ENCODE assay signal across 17 cellular contexts in the genomic region with DNA sequence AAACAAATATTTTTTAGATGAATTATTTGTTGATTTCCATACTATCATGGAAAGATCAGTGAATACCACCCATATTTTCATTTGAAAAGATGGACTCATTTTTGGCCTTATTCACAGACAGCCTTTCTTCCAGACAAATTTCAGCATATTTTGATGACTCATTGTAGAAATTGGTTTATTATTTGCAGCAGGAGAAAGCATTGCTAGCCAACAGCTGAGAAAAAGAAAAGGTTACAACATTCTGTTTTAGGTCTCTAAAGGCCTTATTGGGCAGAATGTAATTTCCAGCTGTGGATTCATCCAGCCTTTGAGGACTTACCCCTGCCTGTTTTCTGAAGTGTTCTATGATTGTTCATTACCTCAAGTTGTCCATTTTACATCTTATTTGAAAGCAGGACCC.
DNase-seq lines count a peak whose midpoint lies in the region; FAIRE-seq and TF ChIP-seq lines count a peak whose summit lies in the region.
"Had no signal": no experiment of that assay in that cellular context is flagged by ENCODE, and none has a peak within 500 bp of the region (broad histone marks: within the 10 kb centered on the region; RNA-seq: fewer than 3 reads in every experiment).

No MANE protein-coding gene starts in this region.

- CTCF ChIA-PET in AG04450 (lab: Charles Lee) = interaction anchor here (1.0 to 1.4 kb wide), 4 partner anchors 89 to 513 kb away, joined by 3 to 4 read pairs (median 3); no protein-coding TSS in a partner anchor

- H3K27me3 ChIP-seq in AG04450 (ENCODE audit: control insufficient read depth, insufficient read depth, low read length) (no peaks in the 10 kb centered on the region), GM23248 (replicated peaks; ENCODE audit: insufficient read depth) (no peaks in the 10 kb centered on the region), bronchial epithelial cell (ENCODE audit: control insufficient read depth, insufficient read depth, low read length) (no peaks in the 10 kb centered on the region)
- H3K27me3 ChIP-seq: colonic mucosa, esophagus squamous epithelium had no signal

- H3K36me3 ChIP-seq in GM23248 (ENCODE audit: low read depth) (no peaks in the 10 kb centered on the region), bronchial epithelial cell (ENCODE audit: control insufficient read depth, insufficient read depth, low read length) (no peaks in the 10 kb centered on the region)
- H3K36me3 ChIP-seq: colonic mucosa, esophagus squamous epithelium, spleen had no signal

- in situ Hi-C loops in GM23248 (cut with MboI) = no loop called here

- TF ChIP-seq CTCF in AG04450 (IDR thresholded peaks at IDR 0.05; ENCODE audit: low read depth, low read length) = no peak
- no peak for TF ChIP-seq CTCF in bronchial epithelial cell (IDR thresholded peaks at IDR 0.05; ENCODE audit: insufficient read depth, low read length, severe bottlenecking)

- H3F3A ChIP-seq in GM23248 (ENCODE audit: insufficient read depth) = peaks cover 27% of the 10 kb centered on the region

- peaks cover 27% of the 10 kb centered on the region for H3K4me1 ChIP-seq in GM23248 (ENCODE audit: insufficient read depth)
- H3K4me1 ChIP-seq: colonic mucosa, spleen had no signal

- no peak for TF ChIP-seq POLR2A in GM12892 (IDR thresholded peaks at IDR 0.05; ENCODE audit: low read depth, low read length)

- H3K4me3 ChIP-seq in AG04450 (ENCODE audit: low read depth, low read length) (no peak overlapping the region), GM23248 (no peak overlapping the region), bronchial epithelial cell (ENCODE audit: low read depth, low read length) (no peak overlapping the region)
- H3K4me3 ChIP-seq: colonic mucosa, esophagus squamous epithelium, spleen had no signal

- no peaks in the 10 kb centered on the region for H3K9me2 ChIP-seq in GM23248 (ENCODE audit: insufficient read depth)

- H3K27ac ChIP-seq in AG04450 (ENCODE audit: low read depth, low read length) (no peak overlapping the region), GM23248 (peak overlapping the region; percentile 55)
- H3K27ac ChIP-seq: colonic mucosa, spleen had no signal

- peak; percentile 38 for DNase-seq in AG04450 (ENCODE audit: low read depth, low spot score)
- DNase-seq in GM23248 = peak; percentile 83
- peak; percentile 34 for DNase-seq in bronchial epithelial cell (ENCODE audit: low read depth)
- peak; percentile 85 for DNase-seq in iris pigment epithelial cell (ENCODE audit: low read depth)
- DNase-seq in GM12892 (ENCODE audit: insufficient read length) = no peak
- DNase-seq in GDM1 (lab: John Stamatoyannopoulos, UW) = no peak
- no peak for DNase-seq in stimulated activated CD4-positive, alpha-beta T cell treated with anti-CD3 and anti-CD28 coated beads, Interleukin-15, amount 100 ng/mL, for 24 hours
- no peak for DNase-seq in globus pallidus (ENCODE audit: low spot score)
- DNase-seq: activated CD4-positive, alpha-beta T cell treated with anti-CD3 and anti-CD28 coated beads for 36 hours; colonic mucosa; DMS153; esophagus squamous epithelium; H9; NCI-H1436 treated with DMSO at 0.1 percent for 48 hours; RPMI8226; spleen; T-helper 2 cell had no signal

- no peaks in the 10 kb centered on the region for H4K20me1 ChIP-seq in GM23248 (ENCODE audit: insufficient read depth)

- no peaks in the 10 kb centered on the region for H3K9me3 ChIP-seq in AG04450 (ENCODE audit: control insufficient read depth, insufficient read depth, low read length)
- no peaks in the 10 kb centered on the region for H3K9me3 ChIP-seq in GM23248 (ENCODE audit: low read depth)
- H3K9me3 ChIP-seq: colonic mucosa, esophagus squamous epithelium, spleen had no signal

- POLR2A ChIA-PET in AG04450 (lab: Yijun Ruan, JAX) = interaction anchor here (0.6 kb wide), 1 partner anchor 313 kb away, joined by 7 read pairs; no protein-coding TSS in a partner anchor

- H3K4me2 ChIP-seq in GM23248 (ENCODE audit: unreplicated experiment) = peak overlapping the region; percentile 17

- peak overlapping the region; percentile 14; the same call in 1 of the 2 replicates for H3K9ac ChIP-seq in GM23248

- FAIRE-seq in bronchial epithelial cell (lab: Jason Lieb, UNC) = no peak
- FAIRE-seq in GM12892 (lab: Jason Lieb, UNC) = no peak

- H3K79me2 ChIP-seq in GM23248 (ENCODE audit: insufficient read depth) = no peaks in the 10 kb centered on the region

- H2AFZ ChIP-seq in GM23248 = peak overlapping the region; percentile 11; the same call in 1 of the 2 replicates

Comparison
In these comparisons a context has a peak if more than half of its experiments do, and no peak if none do; other contexts are left out.
1. DNase-seq: peak in AG04450 (single experiment), GM23248 (single experiment), bronchial epithelial cell (single experiment) and iris pigment epithelial cell (single experiment); none in GM12892 (single experiment), GDM1 (single experiment), stimulated activated CD4-positive, alpha-beta T cell treated with anti-CD3 and anti-CD28 coated beads, Interleukin-15, amount 100 ng/mL, for 24 hours (single experiment) and globus pallidus (single experiment).